Comparison of ENCODE assay signal across 8 cellular contexts in the genomic region with DNA sequence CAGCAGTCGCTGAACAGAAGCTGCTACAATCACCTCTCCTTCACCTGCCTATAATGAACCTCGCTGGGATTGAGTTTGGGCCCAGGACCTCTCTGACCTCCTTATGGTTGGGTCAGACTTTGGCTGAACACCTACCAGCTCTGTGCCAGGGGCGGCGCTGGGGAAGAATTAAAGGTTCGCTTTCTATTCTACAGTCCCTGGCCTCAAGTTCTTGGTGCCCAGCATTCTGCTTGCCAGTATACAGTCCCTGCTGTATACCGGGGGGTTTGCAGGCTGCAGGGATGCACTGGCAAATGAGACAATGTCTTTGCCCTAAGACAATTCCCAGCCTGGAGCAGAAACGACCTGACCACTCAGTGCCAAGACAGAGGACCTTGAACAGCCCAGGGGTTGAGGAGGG. TPM values are rescaled to one million over a fixed set of nuclear protein-coding genes. Genes with fewer than 3 reads are reported as not detected.
DNase-seq lines count a peak whose midpoint lies in the region; ATAC-seq, FAIRE-seq and TF ChIP-seq lines count a peak whose summit lies in the region.

No MANE protein-coding gene starts in this region.

- intact Hi-C loops in activated CD4-positive, alpha-beta T cell treated with anti-CD3 and anti-CD28 coated beads for 36 hours (cut with DNase I, micrococcal nuclease): loop anchor here in 1 of 2 experiments (2.0 kb wide), 2 partner anchors 35 to 329 kb away; partner anchors contain the start of gene RABGAP1
- intact Hi-C loops in activated CD8-positive, alpha-beta T cell treated with anti-CD3 and anti-CD28 coated beads for 36 hours (cut with micrococcal nuclease): no loop called here

- no peak for TF ChIP-seq EP300 in suprapubic skin (IDR thresholded peaks at IDR 0.05)

- no peaks in the 10 kb centered on the region for H3K27me3 ChIP-seq in suprapubic skin

- TF ChIP-seq CTCF in activated CD8-positive, alpha-beta T cell treated with anti-CD3 and anti-CD28 coated beads for 36 hours (IDR thresholded peaks at IDR 0.05): no peak
- no peak for TF ChIP-seq CTCF in suprapubic skin (IDR thresholded peaks at IDR 0.05)

- no peak for TF ChIP-seq POLR2A in suprapubic skin (IDR thresholded peaks at IDR 0.05)

- peaks cover 30% of the 10 kb centered on the region for H3K4me1 Mint-ChIP-seq in activated CD4-positive, alpha-beta T cell treated with anti-CD3 and anti-CD28 coated beads for 36 hours
- H3K4me1 Mint-ChIP-seq in activated CD8-positive, alpha-beta T cell treated with anti-CD3 and anti-CD28 coated beads for 36 hours (ENCODE audit: low read depth): peaks cover 36% of the 10 kb centered on the region
- peaks cover 5 to 11% of the 10 kb centered on the region in 2 donors for H3K4me1 Mint-ChIP-seq in immature natural killer cell

- peaks cover 15% of the 10 kb centered on the region for H3K4me1 ChIP-seq in suprapubic skin

- no peaks in the 10 kb centered on the region for H3K36me3 ChIP-seq in suprapubic skin

- H3K4me3 Mint-ChIP-seq in activated CD4-positive, alpha-beta T cell treated with anti-CD3 and anti-CD28 coated beads for 36 hours: peak overlapping the region; percentile 73
- H3K4me3 Mint-ChIP-seq in activated CD8-positive, alpha-beta T cell treated with anti-CD3 and anti-CD28 coated beads for 36 hours: peak overlapping the region; percentile 69
- H3K4me3 Mint-ChIP-seq in immature natural killer cell: peak overlapping the region; percentile 44 to 93 (median 68)

- H3K27ac Mint-ChIP-seq in activated CD4-positive, alpha-beta T cell treated with anti-CD3 and anti-CD28 coated beads for 36 hours: peak overlapping the region; percentile 25
- no peak overlapping the region for H3K27ac Mint-ChIP-seq in activated CD8-positive, alpha-beta T cell treated with anti-CD3 and anti-CD28 coated beads for 36 hours
- peak overlapping the region in 1 of 6 donors; percentile 73 for H3K27ac Mint-ChIP-seq in immature natural killer cell

- no peaks in the 10 kb centered on the region for H3K36me3 Mint-ChIP-seq in activated CD4-positive, alpha-beta T cell treated with anti-CD3 and anti-CD28 coated beads for 36 hours (ENCODE audit: low read depth)
- H3K36me3 Mint-ChIP-seq in activated CD8-positive, alpha-beta T cell treated with anti-CD3 and anti-CD28 coated beads for 36 hours (ENCODE audit: low read depth): no peaks in the 10 kb centered on the region
- no peaks in the 10 kb centered on the region for H3K36me3 Mint-ChIP-seq in immature natural killer cell

- H3K9me3 ChIP-seq in suprapubic skin: no peaks in the 10 kb centered on the region

- POLR2A ChIA-PET in activated CD4-positive, alpha-beta T cell treated with anti-CD3 and anti-CD28 coated beads for 36 hours (lab: Charles Lee): interaction anchor here (0.8 kb wide), 1 partner anchor 70 kb away, joined by 3 read pairs; no protein-coding TSS in a partner anchor
- POLR2A ChIA-PET in activated CD8-positive, alpha-beta T cell treated with anti-CD3 and anti-CD28 coated beads for 36 hours (lab: Charles Lee): interaction anchor here (0.7 to 1.0 kb wide), 3 partner anchors 38 to 80 kb away, joined by 3 to 6 read pairs (median 3); no protein-coding TSS in a partner anchor

- peak; percentile 10 for DNase-seq in activated CD4-positive, alpha-beta T cell treated with anti-CD3 and anti-CD28 coated beads for 36 hours
- no peak for DNase-seq in activated CD4-positive, alpha-beta T cell treated with anti-CD3 and anti-CD28 coated beads for 48 hours
- DNase-seq in activated CD8-positive, alpha-beta T cell treated with anti-CD3 and anti-CD28 coated beads for 36 hours: no peak
- DNase-seq in immature natural killer cell: no peak
- no peak for DNase-seq in suprapubic skin (ENCODE audit: low spot score in 2 of 2)
- no peak for DNase-seq in A172 (ENCODE audit: low spot score)
- no peak for DNase-seq in RCC 7860 (ENCODE audit: low spot score)

- H3K9me3 Mint-ChIP-seq in activated CD4-positive, alpha-beta T cell treated with anti-CD3 and anti-CD28 coated beads for 36 hours (ENCODE audit: low read depth): no peaks in the 10 kb centered on the region
- H3K9me3 Mint-ChIP-seq in activated CD8-positive, alpha-beta T cell treated with anti-CD3 and anti-CD28 coated beads for 36 hours: no peaks in the 10 kb centered on the region
- H3K9me3 Mint-ChIP-seq in immature natural killer cell: no peaks in the 10 kb centered on the region

- H3K27ac ChIP-seq in suprapubic skin: no peak overlapping the region

- no peak for FAIRE-seq in RCC 7860 (lab: Jason Lieb, UNC)

- no peaks in the 10 kb centered on the region for H3K27me3 Mint-ChIP-seq in activated CD4-positive, alpha-beta T cell treated with anti-CD3 and anti-CD28 coated beads for 36 hours
- H3K27me3 Mint-ChIP-seq in activated CD8-positive, alpha-beta T cell treated with anti-CD3 and anti-CD28 coated beads for 36 hours: no peaks in the 10 kb centered on the region
- peaks cover 2 to 7% (median 5%) of the 10 kb centered on the region in 3 donors for H3K27me3 Mint-ChIP-seq in immature natural killer cell (ENCODE audit: low read depth in 3 of 3)

- ATAC-seq in activated CD4-positive, alpha-beta T cell treated with anti-CD3 and anti-CD28 coated beads for 36 hours: no peak
- ATAC-seq in activated CD8-positive, alpha-beta T cell treated with anti-CD3 and anti-CD28 coated beads for 36 hours: no peak
- ATAC-seq in GM21447 (IDR thresholded peaks at IDR 0.05; ENCODE audit: unreplicated experiment): no peak

- H3K4me3 ChIP-seq in suprapubic skin: peak overlapping the region; percentile 84

- WGBS in suprapubic skin: 50% methylated on average over 4 of the region's 7 CpGs

- CTCF ChIA-PET in activated CD4-positive, alpha-beta T cell treated with anti-CD3 and anti-CD28 coated beads for 36 hours (lab: Charles Lee): interaction anchor here (0.7 to 1.5 kb wide), 6 partner anchors 10 to 338 kb away, joined by 3 to 7 read pairs (median 3); partner anchors contain the start of gene ZBTB26
- CTCF ChIA-PET in activated CD8-positive, alpha-beta T cell treated with anti-CD3 and anti-CD28 coated beads for 36 hours (lab: Charles Lee): interaction anchor here (0.7 to 2.2 kb wide), 6 partner anchors 26 to 89 kb away, joined by 3 to 11 read pairs (median 4); no protein-coding TSS in a partner anchor

RNA-seq across cellular contexts. Expression of gene STRBP, which starts 0.9 kb away (rescaled TPM):
- total RNA-seq in activated CD4-positive, alpha-beta T cell treated with anti-CD3 and anti-CD28 coated beads for 36 hours: 10 to 100 TPM; 31.6 to 34.8 TPM
- 10 to 100 TPM; 40.7 to 43.2 TPM for total RNA-seq in activated CD8-positive, alpha-beta T cell treated with anti-CD3 and anti-CD28 coated beads for 36 hours
- 10 to 100 TPM in 2 of 3 donors, 1 to 10 TPM in 1; 9.0 to 15.8 (median 10.4) TPM for polyA plus RNA-seq in immature natural killer cell
- 10 to 100 TPM; 10.6 to 18.4 (median 14.5) TPM for total RNA-seq in suprapubic skin
- total RNA-seq in A172 (2014; rRNA removed; shearing (Covaris generic)): 29.0 and 32.7 TPM in 2 replicates
